Comparison of ENCODE assay signal across 9 cellular contexts in genomic region chr1:169668000-169668596, GRCh38. TPM values are rescaled to one million over a fixed set of nuclear protein-coding genes. Genes with fewer than 3 reads are reported as not detected.
DNase-seq lines count a peak whose midpoint lies in the region; ATAC-seq, FAIRE-seq and TF ChIP-seq lines count a peak whose summit lies in the region.
"Not testable (repeated sequence)": the region's sequence is repeated elsewhere in the genome, so short reads cannot be mapped to it uniquely, and the experiment has no call there.
"Had no signal": no experiment of that assay in that cellular context is flagged by ENCODE, and none has a peak within 500 bp of the region (broad histone marks: within the 10 kb centered on the region; RNA-seq: fewer than 3 reads in every experiment).

No MANE protein-coding gene starts in this region.

- not testable (repeated sequence) for H3K27me3 Mint-ChIP-seq in IgD-negative memory B cell; activated B cell treated with CpG ODN at 0.5 μM for 24 hours; activated CD8-positive, alpha-beta memory T cell treated with anti-CD3 and anti-CD28 coated beads, Interleukin-2, amount 10 ng/mL, durations not matched to agents 7 days and 5 days; activated naive CD4-positive, alpha-beta T cell treated with anti-CD3 and anti-CD28 coated beads, Interleukin-2, amount 10 ng/mL, durations not matched to agents 7 days and 5 days; naive thymus-derived CD8-positive, alpha-beta T cell; stimulated activated naive CD8-positive, alpha-beta T cell treated with anti-CD3 and anti-CD28 coated beads, Interleukin-15, Interleukin-2, amounts not matched to agents 100 ng/mL and 50 ng/mL, for 24 hours

- not testable (repeated sequence) for H3K9me1 ChIP-seq in K562 (ENCODE audit: control insufficient read depth, insufficient read depth, low read length)

- H3K4me1 Mint-ChIP-seq in IgD-negative memory B cell, result peaks cover 38 to 61% (median 43%) of the 10 kb centered on the region in 3 donors
- peaks cover 68% of the 10 kb centered on the region for H3K4me1 Mint-ChIP-seq in activated B cell treated with CpG ODN at 0.5 μM for 24 hours
- peaks cover 28% of the 10 kb centered on the region for H3K4me1 Mint-ChIP-seq in activated CD8-positive, alpha-beta memory T cell treated with anti-CD3 and anti-CD28 coated beads, Interleukin-2, amount 10 ng/mL, durations not matched to agents 7 days and 5 days
- H3K4me1 Mint-ChIP-seq in activated naive CD4-positive, alpha-beta T cell treated with anti-CD3 and anti-CD28 coated beads, Interleukin-2, amount 10 ng/mL, durations not matched to agents 7 days and 5 days, result peaks cover 59% of the 10 kb centered on the region
- peaks cover 28 to 75% (median 70%) of the 10 kb centered on the region in 4 donors for H3K4me1 Mint-ChIP-seq in naive thymus-derived CD8-positive, alpha-beta T cell
- peaks cover 66% of the 10 kb centered on the region for H3K4me1 Mint-ChIP-seq in stimulated activated naive CD8-positive, alpha-beta T cell treated with anti-CD3 and anti-CD28 coated beads, Interleukin-15, Interleukin-2, amounts not matched to agents 100 ng/mL and 50 ng/mL, for 24 hours (ENCODE audit: low read depth)

- peak overlapping the region; percentile 40; the same call in 1 of the 2 replicates for H2AFZ ChIP-seq in K562 (ENCODE audit: low read depth, low read length)

- in situ Hi-C loops in K562 (cut with MboI), result not testable (repeated sequence)

- not testable (repeated sequence) for BruUV-seq in K562 (replicated peaks; lab: Mats Ljungman, UMichigan)

- H3K36me3 Mint-ChIP-seq in IgD-negative memory B cell; activated B cell treated with CpG ODN at 0.5 μM for 24 hours (ENCODE audit: low read depth): not testable (repeated sequence)
- H3K36me3 Mint-ChIP-seq in activated CD8-positive, alpha-beta memory T cell treated with anti-CD3 and anti-CD28 coated beads, Interleukin-2, amount 10 ng/mL, durations not matched to agents 7 days and 5 days, result peaks cover 12% of the 10 kb centered on the region
- peaks cover 28% of the 10 kb centered on the region for H3K36me3 Mint-ChIP-seq in activated naive CD4-positive, alpha-beta T cell treated with anti-CD3 and anti-CD28 coated beads, Interleukin-2, amount 10 ng/mL, durations not matched to agents 7 days and 5 days
- H3K36me3 Mint-ChIP-seq in naive thymus-derived CD8-positive, alpha-beta T cell, result peaks cover 4 to 22% (median 16%) of the 10 kb centered on the region in 3 donors
- H3K36me3 Mint-ChIP-seq in stimulated activated naive CD8-positive, alpha-beta T cell treated with anti-CD3 and anti-CD28 coated beads, Interleukin-15, Interleukin-2, amounts not matched to agents 100 ng/mL and 50 ng/mL, for 24 hours (ENCODE audit: low read depth), result peaks cover 30% of the 10 kb centered on the region

- peaks cover 15 to 38% (median 35%) of the 10 kb centered on the region in 10 experiments for H3K4me1 ChIP-seq in BLaER1 treated with 17β-estradiol and CSF1 and Interleukin-3, amounts not matched to agents 10 nM and 100 nM
- H3K4me1 ChIP-seq in K562 (replicated peaks in 1 of 2; ENCODE audit: control insufficient read depth in 2 of 2, insufficient read depth in 2 of 2, low read length in 2 of 2), result not testable (repeated sequence)

- not testable (repeated sequence) for H4K20me1 ChIP-seq in BLaER1 treated with 17β-estradiol and CSF1 and Interleukin-3, amounts not matched to agents 10 nM and 100 nM; K562 (replicated peaks; ENCODE audit: control insufficient read depth, insufficient read depth, low read length)

- peak overlapping the region in 2 of 4 donors; percentile 72 to 81 for H3K4me3 Mint-ChIP-seq in IgD-negative memory B cell
- peak overlapping the region; percentile 72 for H3K4me3 Mint-ChIP-seq in activated B cell treated with CpG ODN at 0.5 μM for 24 hours
- not testable (repeated sequence) for H3K4me3 Mint-ChIP-seq in activated CD8-positive, alpha-beta memory T cell treated with anti-CD3 and anti-CD28 coated beads, Interleukin-2, amount 10 ng/mL, durations not matched to agents 7 days and 5 days
- peak overlapping the region; percentile 21 for H3K4me3 Mint-ChIP-seq in activated naive CD4-positive, alpha-beta T cell treated with anti-CD3 and anti-CD28 coated beads, Interleukin-2, amount 10 ng/mL, durations not matched to agents 7 days and 5 days
- H3K4me3 Mint-ChIP-seq in naive thymus-derived CD8-positive, alpha-beta T cell, result peak overlapping the region in 7 of 10 donors; percentile 54 to 79 (median 75)
- H3K4me3 Mint-ChIP-seq in stimulated activated naive CD8-positive, alpha-beta T cell treated with anti-CD3 and anti-CD28 coated beads, Interleukin-15, Interleukin-2, amounts not matched to agents 100 ng/mL and 50 ng/mL, for 24 hours, result peak overlapping the region; percentile 81

- not testable (repeated sequence) for H3K79me2 ChIP-seq in K562 (ENCODE audit: control insufficient read depth, insufficient read depth, low read length)

- not testable (repeated sequence) for TF ChIP-seq EP300 in K562 (IDR thresholded peaks at IDR 0.05; ENCODE audit: low read length)

- POLR2A ChIA-PET in activated B cell treated with CpG ODN at 0.5 μM for 24 hours (lab: Charles Lee); K562 (lab: Yijun Ruan, JAX): not testable (repeated sequence)
- POLR2A ChIA-PET in naive thymus-derived CD8-positive, alpha-beta T cell (lab: Charles Lee), result interaction anchor here (0.9 to 1.7 kb wide), 3 partner anchors 12 to 24 kb away, joined by 3 to 5 read pairs (median 3); no protein-coding TSS in a partner anchor

- not testable (repeated sequence) for H3K27me3 ChIP-seq in BLaER1 treated with 17β-estradiol and CSF1 and Interleukin-3, amounts not matched to agents 10 nM and 100 nM; K562 (ENCODE audit: control insufficient read depth in 2 of 2, insufficient read depth in 2 of 2, low read length in 2 of 2)

- TF ChIP-seq POLR2A in K562 (conservative IDR thresholded peaks at IDR 0.05), result not testable (repeated sequence)

- H3K27ac Mint-ChIP-seq in IgD-negative memory B cell (peak overlapping the region; percentile 86 to 94 (median 93)), activated B cell treated with CpG ODN at 0.5 μM for 24 hours (peak overlapping the region; percentile 91)
- peak overlapping the region; percentile 86 for H3K27ac Mint-ChIP-seq in activated CD8-positive, alpha-beta memory T cell treated with anti-CD3 and anti-CD28 coated beads, Interleukin-2, amount 10 ng/mL, durations not matched to agents 7 days and 5 days
- peak overlapping the region; percentile 92 for H3K27ac Mint-ChIP-seq in activated naive CD4-positive, alpha-beta T cell treated with anti-CD3 and anti-CD28 coated beads, Interleukin-2, amount 10 ng/mL, durations not matched to agents 7 days and 5 days
- peak overlapping the region in 9 of 10 donors; percentile 84 to 97 (median 92) for H3K27ac Mint-ChIP-seq in naive thymus-derived CD8-positive, alpha-beta T cell
- H3K27ac Mint-ChIP-seq in stimulated activated naive CD8-positive, alpha-beta T cell treated with anti-CD3 and anti-CD28 coated beads, Interleukin-15, Interleukin-2, amounts not matched to agents 100 ng/mL and 50 ng/mL, for 24 hours, result peak overlapping the region; percentile 100

- TF ChIP-seq CTCF in activated B cell treated with CpG ODN at 0.5 μM for 24 hours (IDR thresholded peaks at IDR 0.05); K562 (IDR thresholded peaks at IDR 0.05 in 2 of 3, conservative IDR thresholded peaks at IDR 0.05 in 1 of 3; ENCODE audit: insufficient read depth in 2 of 3, low read depth in 1 of 3, low read length in 3 of 3): not testable (repeated sequence)

- H3K36me3 ChIP-seq in BLaER1 treated with 17β-estradiol and CSF1 and Interleukin-3, amounts not matched to agents 10 nM and 100 nM; K562 (ENCODE audit: control insufficient read depth, insufficient read depth, low read length): not testable (repeated sequence)

- 14% methylated on average over 22 of the region's 24 CpGs for WGBS in K562 (ENCODE audit: insufficient coverage, low coverage, missing lambda C conversion rate)

- H3K9me3 Mint-ChIP-seq in IgD-negative memory B cell; activated B cell treated with CpG ODN at 0.5 μM for 24 hours; activated CD8-positive, alpha-beta memory T cell treated with anti-CD3 and anti-CD28 coated beads, Interleukin-2, amount 10 ng/mL, durations not matched to agents 7 days and 5 days (ENCODE audit: low read depth); stimulated activated naive CD8-positive, alpha-beta T cell treated with anti-CD3 and anti-CD28 coated beads, Interleukin-15, Interleukin-2, amounts not matched to agents 100 ng/mL and 50 ng/mL, for 24 hours: not testable (repeated sequence)
- peaks cover 35% of the 10 kb centered on the region for H3K9me3 Mint-ChIP-seq in activated naive CD4-positive, alpha-beta T cell treated with anti-CD3 and anti-CD28 coated beads, Interleukin-2, amount 10 ng/mL, durations not matched to agents 7 days and 5 days
- peaks cover 0 to 88% (median 8%) of the 10 kb centered on the region in 9 donors for H3K9me3 Mint-ChIP-seq in naive thymus-derived CD8-positive, alpha-beta T cell

- CTCF ChIA-PET in activated B cell treated with CpG ODN at 0.5 μM for 24 hours (lab: Charles Lee), result interaction anchor here (0.9 to 1.1 kb wide), 2 partner anchors 44 to 67 kb away, joined by 3 read pairs; no protein-coding TSS in a partner anchor
- CTCF ChIA-PET in activated CD8-positive, alpha-beta memory T cell treated with anti-CD3 and anti-CD28 coated beads, Interleukin-2, amount 10 ng/mL, durations not matched to agents 7 days and 5 days (lab: Charles Lee); K562 (lab: Yijun Ruan, JAX; ENCODE audit: low intra/inter-chr PET ratio): not testable (repeated sequence)
- CTCF ChIA-PET in activated naive CD4-positive, alpha-beta T cell treated with anti-CD3 and anti-CD28 coated beads, Interleukin-2, amount 10 ng/mL, durations not matched to agents 7 days and 5 days (lab: Charles Lee), result interaction anchor here (0.7 kb wide), 1 partner anchor 26 kb away, joined by 3 read pairs; no protein-coding TSS in a partner anchor

- H3K4me2 ChIP-seq in BLaER1 treated with 17β-estradiol and CSF1 and Interleukin-3, amounts not matched to agents 10 nM and 100 nM, result peak overlapping the region in 9 of 11 experiments; percentile 35 to 74 (median 53); a peak in 13 of 22 replicates
- not testable (repeated sequence) for H3K4me2 ChIP-seq in K562 (ENCODE audit: insufficient read depth, low read length)

- H3K9ac ChIP-seq in BLaER1 treated with 17β-estradiol and CSF1 and Interleukin-3, amounts not matched to agents 10 nM and 100 nM, result peak overlapping the region in 3 of 11 experiments; percentile 13 to 51 (median 32); a peak in 2 of 22 replicates
- not testable (repeated sequence) for H3K9ac ChIP-seq in K562 (ENCODE audit: insufficient read depth in 1 of 2, low read depth in 2 of 2, low read length in 2 of 2)

- peaks cover 3 to 28% (median 11%) of the 10 kb centered on the region in 11 experiments; a peak in 21 of 22 replicates for H3K9me3 ChIP-seq in BLaER1 treated with 17β-estradiol and CSF1 and Interleukin-3, amounts not matched to agents 10 nM and 100 nM (replicated peaks in 1 of 11)
- H3K9me3 ChIP-seq in K562 (replicated peaks; ENCODE audit: control insufficient read depth, insufficient read depth, low read depth, low read length), result not testable (repeated sequence)

- H3K4me3 ChIP-seq in BLaER1 treated with 17β-estradiol and CSF1 and Interleukin-3, amounts not matched to agents 10 nM and 100 nM; K562: not testable (repeated sequence)

- not testable (repeated sequence) for ATAC-seq in activated B cell treated with CpG ODN at 0.5 μM for 24 hours (ENCODE audit: low read depth); activated CD8-positive, alpha-beta memory T cell treated with anti-CD3 and anti-CD28 coated beads, Interleukin-2, amount 10 ng/mL, durations not matched to agents 7 days and 5 days; K562; naive thymus-derived CD8-positive, alpha-beta T cell

- H3K27ac ChIP-seq in BLaER1 treated with 17β-estradiol and CSF1 and Interleukin-3, amounts not matched to agents 10 nM and 100 nM, result peak overlapping the region in 8 of 11 experiments; percentile 47 to 71 (median 62); a peak in 15 of 22 replicates
- not testable (repeated sequence) for H3K27ac ChIP-seq in K562 (ENCODE audit: extremely low read depth, low read depth, low read length)

- intact Hi-C loops in activated B cell treated with CpG ODN at 0.5 μM for 24 hours (cut with micrococcal nuclease), result loop anchor here (1.0 kb wide), 2 partner anchors 11 to 43 kb away; partner anchors contain the start of gene SELL
- intact Hi-C loops in K562 (cut with micrococcal nuclease), result not testable (repeated sequence)

- DNase-seq in activated B cell treated with CpG ODN at 0.5 μM for 24 hours; activated CD8-positive, alpha-beta memory T cell treated with anti-CD3 and anti-CD28 coated beads, Interleukin-2, amount 10 ng/mL, durations not matched to agents 7 days and 5 days; activated naive CD4-positive, alpha-beta T cell treated with anti-CD3 and anti-CD28 coated beads, Interleukin-2, amount 10 ng/mL, durations not matched to agents 7 days and 5 days; K562 (ENCODE audit: extremely low read depth in 1 of 4, low spot score in 3 of 4); naive thymus-derived CD8-positive, alpha-beta T cell: not testable (repeated sequence)

- FAIRE-seq in K562 (lab: Jason Lieb, UNC), result not testable (repeated sequence)

- not testable (repeated sequence) for TF ChIP-seq RAD21 in K562 (CRISPR knock-in tag; conservative IDR thresholded peaks at IDR 0.05 in 1 of 2, IDR thresholded peaks at IDR 0.05 in 1 of 2)

RNA-seq across cellular contexts. Expression of gene SELP, which starts 38.2 kb away (rescaled TPM):
- 2.2 TPM for polyA plus RNA-seq in IgD-negative memory B cell
- total RNA-seq in activated B cell treated with CpG ODN at 0.5 μM for 24 hours, result 0.27 and 0.60 TPM in 2 replicates
- total RNA-seq in activated CD8-positive, alpha-beta memory T cell treated with anti-CD3 and anti-CD28 coated beads, Interleukin-2, amount 10 ng/mL, durations not matched to agents 7 days and 5 days, result under 1 TPM in 1 of 2 experiments, not detected in 1; 0.18 TPM
- not detected in 2 replicates for total RNA-seq in K562 (2011; cell fraction: chromatin; rRNA removed; ENCODE audit: low replicate concordance)
- total RNA-seq in K562 (2011; cell fraction: nucleolus; rRNA removed), result not detected in 2 replicates
- not detected in 2 replicates for total RNA-seq in K562 (2011; cell fraction: nucleoplasm; rRNA removed)
- not detected in 2 replicates for total RNA-seq in K562 (2014; rRNA removed)
- total RNA-seq in K562 (2014; rRNA removed; fragmentation: Illumina TruSeq; extraction: Trizol), result not detected in 2 replicates
- not detected in 2 replicates for total RNA-seq in K562 (2015; rRNA removed; fragmentation: Illumina TruSeq; extraction: Trizol)
- total RNA-seq in K562 (2021), result not detected in 2 replicates
- not detected in 2 replicates for polyA plus RNA-seq in K562 (2011; rRNA removed)
- polyA plus RNA-seq in K562 (2011; cell fraction: cytosol; rRNA removed), result not detected in 2 replicates
- polyA plus RNA-seq in K562 (2011; cell fraction: nucleus; rRNA removed), result not detected in 2 replicates
- not detected in 2 replicates for polyA plus RNA-seq in K562 (2012)
- not detected in 2 replicates for polyA plus RNA-seq in K562 (2014; fragmentation: Illumina TruSeq; extraction: Trizol)
- not detected for polyA plus RNA-seq in K562 (2014; fragmentation: Nextera tagmentation; extraction: Ambion mirVana)
- not detected in 2 replicates for polyA plus RNA-seq in K562 (2014; rRNA removed)
- not detected in 2 replicates for polyA minus RNA-seq in K562 (2011; rRNA and poly(A)+ RNA removed)
- polyA minus RNA-seq in K562 (2011; cell fraction: cytosol; rRNA and poly(A)+ RNA removed), result not detected in 2 replicates
- not detected in 2 replicates for polyA minus RNA-seq in K562 (2011; cell fraction: nucleus; rRNA and poly(A)+ RNA removed)
- total RNA-seq in naive thymus-derived CD8-positive, alpha-beta T cell, result 1 to 10 TPM; 1.3 to 1.7 TPM
- polyA plus RNA-seq in naive thymus-derived CD8-positive, alpha-beta T cell, result under 1 TPM; 0.35 to 0.76 (median 0.69) TPM
- total RNA-seq: A172 had no signal

RNA-seq across cellular contexts. Expression of gene SELL, which starts 43.3 kb away (rescaled TPM):
- polyA plus RNA-seq in IgD-negative memory B cell, result 1,261 TPM
- 151 and 156 TPM in 2 replicates for total RNA-seq in activated B cell treated with CpG ODN at 0.5 μM for 24 hours
- total RNA-seq in activated CD8-positive, alpha-beta memory T cell treated with anti-CD3 and anti-CD28 coated beads, Interleukin-2, amount 10 ng/mL, durations not matched to agents 7 days and 5 days, result 10 to 100 TPM; 61.4 to 85.1 TPM
- total RNA-seq in K562 (2011; cell fraction: chromatin; rRNA removed; ENCODE audit: low replicate concordance), result not detected in 2 replicates
- not detected in 2 replicates for total RNA-seq in K562 (2011; cell fraction: nucleolus; rRNA removed)
- not detected in 2 replicates for total RNA-seq in K562 (2011; cell fraction: nucleoplasm; rRNA removed)
- total RNA-seq in K562 (2014; rRNA removed), result not detected in 2 replicates
- total RNA-seq in K562 (2014; rRNA removed; fragmentation: Illumina TruSeq; extraction: Trizol), result not detected in 2 replicates
- not detected in 2 replicates for total RNA-seq in K562 (2015; rRNA removed; fragmentation: Illumina TruSeq; extraction: Trizol)
- 0.51 and 1.1 TPM in 2 replicates for total RNA-seq in K562 (2021)
- not detected in 2 replicates for polyA plus RNA-seq in K562 (2011; rRNA removed)
- polyA plus RNA-seq in K562 (2011; cell fraction: cytosol; rRNA removed), result not detected in 2 replicates
- not detected in 2 replicates for polyA plus RNA-seq in K562 (2011; cell fraction: nucleus; rRNA removed)
- not detected in 2 replicates for polyA plus RNA-seq in K562 (2012)
- polyA plus RNA-seq in K562 (2014; fragmentation: Illumina TruSeq; extraction: Trizol), result not detected in 2 replicates
- not detected for polyA plus RNA-seq in K562 (2014; fragmentation: Nextera tagmentation; extraction: Ambion mirVana)
- not detected in 2 replicates for polyA plus RNA-seq in K562 (2014; rRNA removed)
- not detected in 2 replicates for polyA minus RNA-seq in K562 (2011; rRNA and poly(A)+ RNA removed)
- not detected in 2 replicates for polyA minus RNA-seq in K562 (2011; cell fraction: cytosol; rRNA and poly(A)+ RNA removed)
- polyA minus RNA-seq in K562 (2011; cell fraction: nucleus; rRNA and poly(A)+ RNA removed), result not detected in 2 replicates
- 100 to 1,000 TPM; 549 to 581 TPM for total RNA-seq in naive thymus-derived CD8-positive, alpha-beta T cell
- polyA plus RNA-seq in naive thymus-derived CD8-positive, alpha-beta T cell, result 1,000 to 10,000 TPM; 1,427 to 2,162 (median 1,901) TPM
- total RNA-seq: A172 had no signal

Comparison
In these comparisons a context has a peak if more than half of its experiments do, and no peak if none do; other contexts are left out.
1. RNA of gene SELL, which starts 43.3 kb away (total RNA-seq): 549 to 581 TPM in naive thymus-derived CD8-positive, alpha-beta T cell, 151 to 156 TPM in activated B cell treated with CpG ODN at 0.5 μM for 24 hours and 61.4 to 85.1 TPM in activated CD8-positive, alpha-beta memory T cell treated with anti-CD3 and anti-CD28 coated beads, Interleukin-2, amount 10 ng/mL, durations not matched to agents 7 days and 5 days; 0.51 to 1.1 TPM in K562; every median in the first group is over 10 times any median in the second.
2. Peak in every context shown above with its lines, with median percentiles within 50 percentile points of each other: H3K27ac Mint-ChIP-seq.